Comparison of ENCODE assay signal across 9 cellular contexts in genomic region chr9:133861103-133861502, GRCh38.
"Had no signal": no experiment of that assay in that cellular context is flagged by ENCODE, and none has a peak within 500 bp of the region (broad histone marks: within the 10 kb centered on the region; RNA-seq: fewer than 3 reads in every experiment).

No MANE protein-coding gene starts in this region.

- H3K4me3 Mint-ChIP-seq: activated B cell treated with CpG ODN at 0.5 μM for 24 hours; activated CD4-positive, alpha-beta T cell treated with anti-CD3 and anti-CD28 coated beads, Interleukin-2, amount 10 ng/mL, durations not matched to agents 7 days and 5 days; activated naive CD4-positive, alpha-beta T cell treated with anti-CD3 and anti-CD28 coated beads for 36 hours; activated T-helper 17 cell treated with anti-CD3 and anti-CD28 coated beads, Interleukin-2, amount 50 U/mL, for 72 hours; mesothelial cell of epicardium had no signal

- DNase-seq: activated B cell treated with CpG ODN at 0.5 μM for 24 hours; activated CD4-positive, alpha-beta T cell treated with anti-CD3 and anti-CD28 coated beads, Interleukin-2, amount 10 ng/mL, durations not matched to agents 7 days and 5 days; activated naive CD4-positive, alpha-beta T cell treated with anti-CD3 and anti-CD28 coated beads for 36 hours; activated T-cell treated with anti-CD3 and anti-CD28 coated beads for 4 hours; effector CD4-positive, alpha-beta T cell; gastrocnemius medialis; retina had no signal

- H3K27me3 Mint-ChIP-seq: activated B cell treated with CpG ODN at 0.5 μM for 24 hours; activated CD4-positive, alpha-beta T cell treated with anti-CD3 and anti-CD28 coated beads, Interleukin-2, amount 10 ng/mL, durations not matched to agents 7 days and 5 days; activated T-helper 17 cell treated with anti-CD3 and anti-CD28 coated beads, Interleukin-2, amount 50 U/mL, for 72 hours had no signal

- H3K27ac Mint-ChIP-seq: activated B cell treated with CpG ODN at 0.5 μM for 24 hours; activated CD4-positive, alpha-beta T cell treated with anti-CD3 and anti-CD28 coated beads, Interleukin-2, amount 10 ng/mL, durations not matched to agents 7 days and 5 days; activated naive CD4-positive, alpha-beta T cell treated with anti-CD3 and anti-CD28 coated beads for 36 hours; activated T-helper 17 cell treated with anti-CD3 and anti-CD28 coated beads, Interleukin-2, amount 50 U/mL, for 72 hours had no signal

- ATAC-seq: activated T-helper 17 cell treated with anti-CD3 and anti-CD28 coated beads, Interleukin-2, amount 50 U/mL, for 72 hours; gastrocnemius medialis had no signal

- H3K4me1 Mint-ChIP-seq: activated T-helper 17 cell treated with anti-CD3 and anti-CD28 coated beads, Interleukin-2, amount 50 U/mL, for 72 hours had no signal
